ENCODE assay signal across 8 cellular contexts in the genomic region with DNA sequence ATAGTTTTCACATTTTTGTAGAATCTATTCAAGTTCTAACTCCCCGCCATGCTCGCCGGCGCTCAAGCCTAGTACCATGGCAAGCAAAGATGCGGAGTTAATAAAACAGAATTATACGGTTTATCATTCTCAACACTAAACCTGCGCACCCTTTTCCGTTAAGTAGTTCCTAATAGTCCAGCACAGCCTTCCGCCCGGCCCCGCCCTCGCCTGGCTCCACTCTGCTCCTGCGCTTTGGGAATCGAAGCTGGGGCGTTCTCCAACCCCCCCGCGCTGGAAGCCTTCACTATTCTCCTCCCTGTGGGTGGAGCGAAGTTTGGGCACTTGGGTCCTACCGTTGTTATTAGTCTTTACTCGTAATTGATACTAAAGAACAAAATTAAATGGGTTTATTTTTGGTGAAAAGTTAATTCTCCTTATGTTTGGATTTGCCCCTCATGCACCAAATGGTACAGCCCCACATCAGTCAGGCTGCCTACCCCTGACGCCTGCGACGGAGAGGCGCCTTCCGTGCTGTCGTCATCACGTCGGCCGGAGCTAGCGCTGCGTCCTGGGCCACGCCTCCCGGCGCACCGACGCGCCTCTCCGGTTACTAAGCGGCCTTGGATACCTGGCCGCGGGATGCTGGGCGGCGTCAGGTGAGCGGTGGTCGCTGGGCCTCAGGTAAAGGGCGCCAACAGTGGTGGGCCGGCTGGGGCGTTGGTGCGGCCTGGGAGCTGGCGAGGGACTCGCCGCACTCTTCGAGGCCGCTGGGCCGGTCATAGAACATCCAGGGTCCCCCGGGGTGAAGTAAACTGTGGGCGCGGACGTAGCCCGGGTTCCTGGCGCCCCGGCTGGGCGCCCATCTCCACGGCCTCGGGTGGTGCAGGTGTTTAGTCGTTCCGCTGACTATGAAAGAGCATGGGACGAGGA. TPM values are rescaled to one million over a fixed set of nuclear protein-coding genes. Genes with fewer than 3 reads are reported as not detected.
DNase-seq lines count a peak whose midpoint lies in the region; ATAC-seq, FAIRE-seq and TF ChIP-seq lines count a peak whose summit lies in the region.

A gene with protein sequence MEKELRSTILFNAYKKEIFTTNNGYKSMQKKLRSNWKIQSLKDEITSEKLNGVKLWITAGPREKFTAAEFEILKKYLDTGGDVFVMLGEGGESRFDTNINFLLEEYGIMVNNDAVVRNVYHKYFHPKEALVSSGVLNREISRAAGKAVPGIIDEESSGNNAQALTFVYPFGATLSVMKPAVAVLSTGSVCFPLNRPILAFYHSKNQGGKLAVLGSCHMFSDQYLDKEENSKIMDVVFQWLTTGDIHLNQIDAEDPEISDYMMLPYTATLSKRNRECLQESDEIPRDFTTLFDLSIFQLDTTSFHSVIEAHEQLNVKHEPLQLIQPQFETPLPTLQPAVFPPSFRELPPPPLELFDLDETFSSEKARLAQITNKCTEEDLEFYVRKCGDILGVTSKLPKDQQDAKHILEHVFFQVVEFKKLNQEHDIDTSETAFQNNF (plus strand): TSS at position 546 of the 912 bp plus-strand sequence. CDS start 3,762 bp downstream, outside the sequence.

- CTCF ChIA-PET in A549 (lab: Yijun Ruan, JAX) = interaction anchor here (0.7 to 14.0 kb wide), 5 partner anchors 11 to 124 kb away, joined by 3 to 109 read pairs (median 4); no protein-coding TSS in a partner anchor

- H3K4me1 ChIP-seq in A549 = peaks cover 18% of the 10 kb centered on the region; the same call in 2 of the 3 replicates
- H3K4me1 ChIP-seq in breast epithelium = peaks cover 0 to 8% of the 10 kb centered on the region in 2 donors

- H3K27me3 ChIP-seq in breast epithelium = no peaks in the 10 kb centered on the region

- ATAC-seq in A549 = peak; percentile 99
- peak; percentile 99 for ATAC-seq in GM18867 (IDR thresholded peaks at IDR 0.05; ENCODE audit: unreplicated experiment)
- ATAC-seq in HG03103 (IDR thresholded peaks at IDR 0.05; ENCODE audit: low read depth, unreplicated experiment) = peak; percentile 98

- POLR2A ChIA-PET in A549 (lab: Yijun Ruan, JAX) = interaction anchor here (0.8 to 1.3 kb wide), 6 partner anchors 29 to 487 kb away, joined by 3 to 12 read pairs (median 3); partner anchors contain the start of genes SGK2 and SRSF6

- no peak for TF ChIP-seq EP300 in A549 (IDR thresholded peaks at IDR 0.05)

- WGBS in A549 (ENCODE audit: missing lambda C conversion rate) = 2% methylated on average over 50 of the region's 68 CpGs

- peak within 1 kb of the TSS; percentile 79 for H3K4me2 ChIP-seq in A549

- H3K36me3 ChIP-seq in breast epithelium = no peaks in the 10 kb centered on the region

- TF ChIP-seq RAD21 in A549 (conservative IDR thresholded peaks at IDR 0.05 in 1 of 2, IDR thresholded peaks at IDR 0.05 in 1 of 2) = 0 out of 5 replicates have a peak, but pooled peaks of 1 of the 2 experiments have one; percentile 3

- TF ChIP-seq POLR2A in A549 (IDR thresholded peaks at IDR 0.05; ENCODE audit: low read length) (peak; percentile 84), breast epithelium (IDR thresholded peaks at IDR 0.05) (no peak)

- peak within 1 kb of the TSS; percentile 82 to 86 for H3K27ac ChIP-seq in A549
- H3K27ac ChIP-seq in VCaP = peak within 1 kb of the TSS; percentile 92
- H3K27ac ChIP-seq in breast epithelium = peak within 1 kb of the TSS; percentile 66 to 82
- peak within 1 kb of the TSS; percentile 61 to 95 (median 88) for H3K27ac ChIP-seq in skin epidermis

- no peaks in the 10 kb centered on the region for H3K9me3 ChIP-seq in A549
- no peaks in the 10 kb centered on the region for H3K9me3 ChIP-seq in breast epithelium
- no peaks in the 10 kb centered on the region for H3K9me3 ChIP-seq in iPS-18c (ENCODE audit: control insufficient read depth, insufficient read depth, low read length)

- DNase-seq in A549 (ENCODE audit: low read depth in 1 of 2, low spot score in 1 of 2) (peak; percentile 84 to 93), NCI-H2196 (lab: John Stamatoyannopoulos, UW; ENCODE audit: unreplicated experiment) (peak; percentile 95), breast epithelium (ENCODE audit: low spot score in 2 of 2) (peak; percentile 90)

- TF ChIP-seq CTCF in A549 (IDR thresholded peaks at IDR 0.05) (no peak), VCaP (conservative IDR thresholded peaks at IDR 0.05) (no peak), breast epithelium (IDR thresholded peaks at IDR 0.05) (no peak)

- intact Hi-C loops in breast epithelium (cut with DNase I; ENCODE audit: low total_unique reads) = no loop called here

- FAIRE-seq in A549 (lab: Jason Lieb, UNC) = peak; percentile 49

- H3K4me3 ChIP-seq in A549 = peak within 1 kb of the TSS; percentile 71
- H3K4me3 ChIP-seq in breast epithelium = peak within 1 kb of the TSS; percentile 88 to 93 (median 89)
- peak within 1 kb of the TSS; percentile 93 for H3K4me3 ChIP-seq in iPS-18c (ENCODE audit: insufficient read depth, low read depth, low read length)
- peak within 1 kb of the TSS; percentile 65 to 97 (median 74) for H3K4me3 ChIP-seq in skin epidermis

TF ChIP-seq in A549, 52 proteins besides CTCF, POLR2A, EP300 and RAD21:
- TF ChIP-seq, protein P1, sequence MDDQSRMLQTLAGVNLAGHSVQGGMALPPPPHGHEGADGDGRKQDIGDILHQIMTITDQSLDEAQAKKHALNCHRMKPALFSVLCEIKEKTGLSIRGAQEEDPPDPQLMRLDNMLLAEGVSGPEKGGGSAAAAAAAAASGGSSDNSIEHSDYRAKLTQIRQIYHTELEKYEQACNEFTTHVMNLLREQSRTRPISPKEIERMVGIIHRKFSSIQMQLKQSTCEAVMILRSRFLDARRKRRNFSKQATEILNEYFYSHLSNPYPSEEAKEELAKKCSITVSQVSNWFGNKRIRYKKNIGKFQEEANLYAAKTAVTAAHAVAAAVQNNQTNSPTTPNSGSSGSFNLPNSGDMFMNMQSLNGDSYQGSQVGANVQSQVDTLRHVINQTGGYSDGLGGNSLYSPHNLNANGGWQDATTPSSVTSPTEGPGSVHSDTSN (IDR thresholded peaks at IDR 0.05) = peak; percentile 60; the same call in 1 of the 2 replicates
- TF ChIP-seq SMC3 (IDR thresholded peaks at IDR 0.05) = 0 out of 3 replicates have a peak, but pooled peaks have one; percentile 11
- TF ChIP-seq MAX (IDR thresholded peaks at IDR 0.05) = peak; percentile 68
- peak; percentile 71 for TF ChIP-seq PHF8 (IDR thresholded peaks at IDR 0.05; ENCODE audit: borderline replicate concordance, low read depth)
- peak; percentile 66 to 77; a peak in 3 of 5 replicates for TF ChIP-seq JUN (IDR thresholded peaks at IDR 0.05)
- TF ChIP-seq GATA3 (IDR thresholded peaks at IDR 0.05; ENCODE audit: borderline replicate concordance) = peak; percentile 89
- no peak for TF ChIP-seq CHD4 (IDR thresholded peaks at IDR 0.05; ENCODE audit: borderline replicate concordance)
- peak; percentile 56; the same call in 1 of the 2 replicates for TF ChIP-seq BHLHE40 (IDR thresholded peaks at IDR 0.05; ENCODE audit: low read depth, low read length)
- peak; percentile 44; the same call in 1 of the 2 replicates for TF ChIP-seq KDM1A (IDR thresholded peaks at IDR 0.05; ENCODE audit: low read depth)
- TF ChIP-seq RNF2 (IDR thresholded peaks at IDR 0.05; ENCODE audit: borderline replicate concordance, low read depth) = no peak

RNA-seq across cellular contexts. Expression of the gene that starts here (rescaled TPM):
- polyA plus RNA-seq in A549 (2011; rRNA removed) (42.2 and 49.0 TPM in 2 replicates), A549 (2017; fragmentation: RNase III; extraction: RNeasy Plus Mini Kit Qiagen cat#74134 plus additional on column Dnase treatment) (25.7 to 27.4 TPM (median 26.3 TPM) in 3 replicates)
- 26.5 and 28.9 TPM in 2 replicates for polyA plus RNA-seq in A549 (2012; cell fraction: cytosol; rRNA removed)
- 9.4 and 21.6 TPM in 2 replicates for polyA plus RNA-seq in A549 (2012; cell fraction: nucleus; rRNA removed)
- 49.4 and 60.7 TPM in 2 replicates for polyA minus RNA-seq in A549 (2011; rRNA and poly(A)+ RNA removed)
- total RNA-seq in breast epithelium = 10 to 100 TPM; 20.6 to 34.2 (median 25.3) TPM

Comparison
In these comparisons a context has a peak if more than half of its experiments do, and no peak if none do; other contexts are left out.
1. Peak in every context shown above with its lines: DNase-seq, ATAC-seq, H3K4me3 ChIP-seq and H3K27ac ChIP-seq.